In genomic region chr3:197186887-197187588, GRCh38 we compare ENCODE assay signal across 8 cellular contexts.
DNase-seq lines count a peak whose midpoint lies in the region; ATAC-seq, FAIRE-seq and TF ChIP-seq lines count a peak whose summit lies in the region.

No MANE protein-coding gene starts in this region.

- H3K4me3 ChIP-seq in adrenal gland: no peak overlapping the region
- H3K4me3 ChIP-seq in left ventricle myocardium inferior: no peak overlapping the region
- H3K4me3 ChIP-seq in sigmoid colon: no peak overlapping the region

- no peak for TF ChIP-seq POLR2A in adrenal gland (IDR thresholded peaks at IDR 0.05)
- no peak for TF ChIP-seq POLR2A in sigmoid colon (IDR thresholded peaks at IDR 0.05)

- in situ Hi-C loops in G401 (cut with HindIII; ENCODE audit: low sequenced_read_pairs): no loop called here

- FAIRE-seq in A204.1 (lab: Jason Lieb, UNC): peak; percentile 98

- no peaks in the 10 kb centered on the region for H3K27me3 ChIP-seq in adrenal gland
- no peaks in the 10 kb centered on the region for H3K27me3 ChIP-seq in left ventricle myocardium inferior (ENCODE audit: low read depth)
- no peaks in the 10 kb centered on the region for H3K27me3 ChIP-seq in sigmoid colon

- H3K36me3 ChIP-seq in adrenal gland (replicated peaks in 1 of 2) (no peaks in the 10 kb centered on the region), left ventricle myocardium inferior (no peaks in the 10 kb centered on the region), sigmoid colon (no peaks in the 10 kb centered on the region)

- TF ChIP-seq EP300 in sigmoid colon (IDR thresholded peaks at IDR 0.05): no peak

- WGBS in adrenal gland, 4 donors: 47 to 57% (median 52%) methylated on average over 1 of the region's 1 CpG
- WGBS in sigmoid colon, 2 donors: 43 to 63% methylated on average over 1 of the region's 1 CpG

- DNase-seq in G401 (ENCODE audit: low spot score) (peak; percentile 90), NCI-H510A treated with DMSO at 0.1 percent for 48 hours (lab: John Stamatoyannopoulos, UW) (peak; percentile 92), adrenal gland (peak in 2 of 7 donors; percentile 13 to 27), left ventricle myocardium inferior (no peak), sigmoid colon (no peak), posterior cingulate gyrus (no peak)

- H3K4me1 ChIP-seq in adrenal gland (replicated peaks in 1 of 2): peaks cover 0 to 9% of the 10 kb centered on the region in 2 donors
- H3K4me1 ChIP-seq in left ventricle myocardium inferior: peaks cover 15% of the 10 kb centered on the region
- no peaks in the 10 kb centered on the region for H3K4me1 ChIP-seq in sigmoid colon

- intact Hi-C loops in adrenal gland (cut with DNase I): loop anchor here (10.0 kb wide), 1 partner anchor 182 kb away; no protein-coding TSS in a partner anchor
- intact Hi-C loops in left ventricle myocardium inferior (cut with micrococcal nuclease): loop anchor here (10.0 kb wide), 1 partner anchor 182 kb away; no protein-coding TSS in a partner anchor
- intact Hi-C loops in sigmoid colon (cut with DNase I): loop anchor here (2.0 kb wide), 2 partner anchors 184 to 208 kb away; no protein-coding TSS in a partner anchor
- intact Hi-C loops in posterior cingulate gyrus (cut with DNase I): loop anchor here (1.0 to 2.0 kb wide), 2 partner anchors 184 to 209 kb away; no protein-coding TSS in a partner anchor

- ATAC-seq in HG03196 (IDR thresholded peaks at IDR 0.05; ENCODE audit: unreplicated experiment): peak; percentile 51

- H3K27ac ChIP-seq in adrenal gland: no peak overlapping the region
- no peak overlapping the region for H3K27ac ChIP-seq in left ventricle myocardium inferior (replicated peaks)
- no peak overlapping the region for H3K27ac ChIP-seq in sigmoid colon

- H3K9me3 ChIP-seq in adrenal gland (replicated peaks in 1 of 3) (no peaks in the 10 kb centered on the region), left ventricle myocardium inferior (replicated peaks) (no peaks in the 10 kb centered on the region), sigmoid colon (no peaks in the 10 kb centered on the region)

- TF ChIP-seq CTCF in adrenal gland (IDR thresholded peaks at IDR 0.05) (peak; percentile 68 to 81 (median 76)), left ventricle myocardium inferior (IDR thresholded peaks at IDR 0.05; ENCODE audit: borderline replicate concordance) (peak; percentile 85), sigmoid colon (IDR thresholded peaks at IDR 0.05) (peak; percentile 40 to 79 (median 64))

Comparison
In these comparisons a context has a peak if more than half of its experiments do, and no peak if none do; other contexts are left out.
1. DNase-seq: peak in G401 (single experiment) and NCI-H510A treated with DMSO at 0.1 percent for 48 hours (single experiment); none in left ventricle myocardium inferior (single experiment), sigmoid colon (single experiment) and posterior cingulate gyrus (0 of 10).
2. Peak in every context shown above with its lines, with median percentiles within 50 percentile points of each other: CTCF ChIP-seq.